Comparison of ENCODE assay signal across 25 cellular contexts in the genomic region with DNA sequence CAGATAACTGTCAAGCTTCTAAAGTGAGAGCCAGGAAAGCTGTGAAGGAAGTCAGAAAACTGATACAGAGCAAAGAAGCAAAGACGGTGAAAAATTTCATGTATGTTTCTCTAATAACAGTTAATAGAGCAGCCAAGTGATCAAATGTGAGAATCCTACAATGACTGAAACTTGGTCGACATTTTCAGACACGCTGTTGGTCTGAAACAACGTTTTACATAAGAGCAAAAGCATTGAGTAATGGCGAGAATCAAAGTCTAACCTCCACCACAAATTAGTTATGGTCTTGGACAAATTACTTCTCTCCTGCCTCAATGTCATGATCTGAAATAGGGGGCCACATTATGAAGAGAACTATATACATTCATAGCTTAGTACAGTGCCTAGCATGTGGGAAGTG. TPM values are rescaled to one million over a fixed set of nuclear protein-coding genes. Genes with fewer than 3 reads are reported as not detected.
A peak's percentile ranks its signal among the peaks of the same experiment; 100 is the strongest.
DNase-seq lines count a peak whose midpoint lies in the region; ATAC-seq, FAIRE-seq and TF ChIP-seq lines count a peak whose summit lies in the region.
"Had no signal": no experiment of that assay in that cellular context is flagged by ENCODE, and none has a peak within 500 bp of the region (broad histone marks: within the 10 kb centered on the region; RNA-seq: fewer than 3 reads in every experiment).

No MANE protein-coding gene starts in this region.

- H3K9me3 ChIP-seq in kidney (ENCODE audit: control insufficient read depth in 1 of 2, low read length in 2 of 2) = no peaks in the 10 kb centered on the region
- H3K9me3 ChIP-seq: gastrocnemius medialis, testis had no signal

- no peaks in the 10 kb centered on the region for H3K36me3 ChIP-seq in kidney (ENCODE audit: control insufficient read depth in 1 of 2, insufficient read depth in 2 of 2, low read length in 2 of 2)
- H3K36me3 ChIP-seq: gastrocnemius medialis had no signal

- FAIRE-seq in kidney (lab: Jason Lieb, UNC) = no peak
- FAIRE-seq: A204.1, endometrium, urothelium cell line had no signal

- H3K4me1 Mint-ChIP-seq in activated T-cell treated with anti-CD3 and anti-CD28 coated beads, Interleukin-2, amount 50 U/mL, for 72 hours (ENCODE audit: low read depth) = peaks cover 45% of the 10 kb centered on the region
- H3K4me1 Mint-ChIP-seq in activated T-cell treated with anti-CD3 and anti-CD28 coated beads, Interleukin-2, amount 50 U/mL, for 4 hours (ENCODE audit: low read depth) = peaks cover 52% of the 10 kb centered on the region
- peaks cover 43% of the 10 kb centered on the region for H3K4me1 Mint-ChIP-seq in activated B cell treated with CpG ODN at 0.5 μM for 24 hours
- peaks cover 47% of the 10 kb centered on the region for H3K4me1 Mint-ChIP-seq in stimulated activated memory B cell treated with anti-CD40 and anti-IgM and Interleukin-4, amounts not matched to agents 10 μg/mL and 1 μg/mL and 100 μg/mL, for 72 hours

- no peak overlapping the region for H3K9ac ChIP-seq in kidney (ENCODE audit: low read length in 2 of 2)

- no peak for DNase-seq in activated T-cell treated with anti-CD3 and anti-CD28 coated beads, Interleukin-2, amount 50 U/mL, for 72 hours
- DNase-seq in activated T-cell treated with anti-CD3 and anti-CD28 coated beads, Interleukin-2, amount 50 U/mL, for 4 hours = no peak
- DNase-seq in activated B cell treated with CpG ODN at 0.5 μM for 24 hours = no peak
- DNase-seq in kidney = no peak
- no peak for DNase-seq in NCI-H2196 treated with DMSO at 0.1 percent for 48 hours (lab: John Stamatoyannopoulos, UW; ENCODE audit: unreplicated experiment)
- DNase-seq in NCI-H524 (lab: John Stamatoyannopoulos, UW) = no peak
- DNase-seq: activated CD4-positive, alpha-beta T cell treated with anti-CD3 and anti-CD28 coated beads, Interleukin-2, amount 50 U/mL, for 1 hour; activated effector memory CD4-positive, alpha-beta T cell treated with anti-CD3 and anti-CD28 coated beads, Interleukin-2, amount 50 U/mL, for 16 hours; activated naive CD8-positive, alpha-beta T cell treated with anti-CD3 and anti-CD28 coated beads, Interleukin-2, amount 50 U/mL, for 24 hours; AML-193; central memory CD4-positive, alpha-beta T cell; gastrocnemius medialis; left cardiac atrium; occipital lobe; SHP77 treated with DMSO at 0.1 percent for 48 hours; stimulated activated CD4-positive, alpha-beta T cell treated with anti-CD3 and anti-CD28 coated beads, Interleukin-15, amount 100 ng/mL, for 24 hours; stimulated activated naive CD8-positive, alpha-beta T cell treated with anti-CD3 and anti-CD28 coated beads, Interleukin-15, Interleukin-2, amounts not matched to agents 100 U/mL and 50 U/mL, for 24 hours; T1000; testis had no signal

- H3K4me3 Mint-ChIP-seq in activated T-cell treated with anti-CD3 and anti-CD28 coated beads, Interleukin-2, amount 50 U/mL, for 72 hours = peak overlapping the region; percentile 1 to 59
- H3K4me3 Mint-ChIP-seq in activated T-cell treated with anti-CD3 and anti-CD28 coated beads, Interleukin-2, amount 50 U/mL, for 4 hours = no peak overlapping the region
- no peak overlapping the region for H3K4me3 Mint-ChIP-seq in activated B cell treated with CpG ODN at 0.5 μM for 24 hours
- no peak overlapping the region for H3K4me3 Mint-ChIP-seq in stimulated activated memory B cell treated with anti-CD40 and anti-IgM and Interleukin-4, amounts not matched to agents 10 μg/mL and 1 μg/mL and 100 μg/mL, for 72 hours
- H3K4me3 Mint-ChIP-seq: activated naive CD8-positive, alpha-beta T cell treated with anti-CD3 and anti-CD28 coated beads, Interleukin-2, amount 50 U/mL, for 24 hours had no signal

- H3K9me3 Mint-ChIP-seq in activated T-cell treated with anti-CD3 and anti-CD28 coated beads, Interleukin-2, amount 50 U/mL, for 72 hours = no peaks in the 10 kb centered on the region
- H3K9me3 Mint-ChIP-seq in activated T-cell treated with anti-CD3 and anti-CD28 coated beads, Interleukin-2, amount 50 U/mL, for 4 hours = no peaks in the 10 kb centered on the region
- H3K9me3 Mint-ChIP-seq in activated B cell treated with CpG ODN at 0.5 μM for 24 hours = no peaks in the 10 kb centered on the region
- H3K9me3 Mint-ChIP-seq in stimulated activated memory B cell treated with anti-CD40 and anti-IgM and Interleukin-4, amounts not matched to agents 10 μg/mL and 1 μg/mL and 100 μg/mL, for 72 hours = no peaks in the 10 kb centered on the region
- H3K9me3 Mint-ChIP-seq: activated naive CD8-positive, alpha-beta T cell treated with anti-CD3 and anti-CD28 coated beads, Interleukin-2, amount 50 U/mL, for 24 hours had no signal

- ATAC-seq in activated T-cell treated with anti-CD3 and anti-CD28 coated beads, Interleukin-2, amount 50 U/mL, for 72 hours (replicated peaks in 1 of 2) = no peak
- no peak for ATAC-seq in activated T-cell treated with anti-CD3 and anti-CD28 coated beads, Interleukin-2, amount 50 U/mL, for 4 hours
- ATAC-seq in HG02870 (IDR thresholded peaks at IDR 0.05; ENCODE audit: unreplicated experiment) = peak; percentile 14
- ATAC-seq in activated B cell treated with CpG ODN at 0.5 μM for 24 hours (ENCODE audit: low read depth) = no peak
- no peak for ATAC-seq in stimulated activated memory B cell treated with anti-CD40 and anti-IgM and Interleukin-4, amounts not matched to agents 10 μg/mL and 1 μg/mL and 100 μg/mL, for 72 hours
- ATAC-seq: activated naive CD8-positive, alpha-beta T cell treated with anti-CD3 and anti-CD28 coated beads, Interleukin-2, amount 50 U/mL, for 24 hours; gastrocnemius medialis; left cardiac atrium had no signal

- intact Hi-C loops in activated B cell treated with CpG ODN at 0.5 μM for 24 hours (cut with micrococcal nuclease) (loop anchor here (10.0 kb wide), 2 partner anchors 216 to 366 kb away; a partner anchor contains a TSS), kidney (cut with DNase I) (no loop called here)

- H3K4me3 ChIP-seq in kidney (ENCODE audit: low read length in 2 of 2) = no peak overlapping the region
- H3K4me3 ChIP-seq: gastrocnemius medialis, PC-9, testis had no signal

- no peak overlapping the region for H3K27ac ChIP-seq in kidney (ENCODE audit: low read depth in 2 of 2, low read length in 2 of 2)
- H3K27ac ChIP-seq: PC-9, testis had no signal

- H3K4me1 ChIP-seq in kidney (ENCODE audit: control insufficient read depth in 1 of 2, insufficient read depth in 1 of 2, low read depth in 1 of 2, low read length in 2 of 2) = peaks cover 0 to 3% of the 10 kb centered on the region in 2 donors

- H3K36me3 Mint-ChIP-seq in activated T-cell treated with anti-CD3 and anti-CD28 coated beads, Interleukin-2, amount 50 U/mL, for 72 hours (ENCODE audit: insufficient read depth in 2 of 2) = no peaks in the 10 kb centered on the region
- H3K36me3 Mint-ChIP-seq in activated T-cell treated with anti-CD3 and anti-CD28 coated beads, Interleukin-2, amount 50 U/mL, for 4 hours (ENCODE audit: insufficient read depth) = peaks cover 6% of the 10 kb centered on the region
- H3K36me3 Mint-ChIP-seq in activated B cell treated with CpG ODN at 0.5 μM for 24 hours (ENCODE audit: low read depth) = peaks cover 19% of the 10 kb centered on the region
- peaks cover 5% of the 10 kb centered on the region for H3K36me3 Mint-ChIP-seq in stimulated activated memory B cell treated with anti-CD40 and anti-IgM and Interleukin-4, amounts not matched to agents 10 μg/mL and 1 μg/mL and 100 μg/mL, for 72 hours

- CTCF ChIA-PET in activated B cell treated with CpG ODN at 0.5 μM for 24 hours (lab: Charles Lee) = interaction anchor here (6.7 kb wide), 1 partner anchor 452 kb away, joined by 65 read pairs; no protein-coding TSS in a partner anchor

- H3K27me3 Mint-ChIP-seq in activated T-cell treated with anti-CD3 and anti-CD28 coated beads, Interleukin-2, amount 50 U/mL, for 72 hours (ENCODE audit: low read depth) = no peaks in the 10 kb centered on the region
- H3K27me3 Mint-ChIP-seq in activated T-cell treated with anti-CD3 and anti-CD28 coated beads, Interleukin-2, amount 50 U/mL, for 4 hours (ENCODE audit: low read depth) = no peaks in the 10 kb centered on the region
- H3K27me3 Mint-ChIP-seq in activated B cell treated with CpG ODN at 0.5 μM for 24 hours = no peaks in the 10 kb centered on the region
- H3K27me3 Mint-ChIP-seq in stimulated activated memory B cell treated with anti-CD40 and anti-IgM and Interleukin-4, amounts not matched to agents 10 μg/mL and 1 μg/mL and 100 μg/mL, for 72 hours = no peaks in the 10 kb centered on the region
- H3K27me3 Mint-ChIP-seq: activated naive CD8-positive, alpha-beta T cell treated with anti-CD3 and anti-CD28 coated beads, Interleukin-2, amount 50 U/mL, for 24 hours had no signal

- TF ChIP-seq CTCF in activated B cell treated with CpG ODN at 0.5 μM for 24 hours (IDR thresholded peaks at IDR 0.05) (no peak), kidney (IDR thresholded peaks at IDR 0.05; ENCODE audit: borderline replicate concordance, extremely low read depth, insufficient read depth) (no peak)

- POLR2A ChIA-PET in activated B cell treated with CpG ODN at 0.5 μM for 24 hours (lab: Charles Lee) = no interaction called here

- peak overlapping the region; percentile 29 for H3K27ac Mint-ChIP-seq in activated T-cell treated with anti-CD3 and anti-CD28 coated beads, Interleukin-2, amount 50 U/mL, for 72 hours
- peak overlapping the region; percentile 20 for H3K27ac Mint-ChIP-seq in activated B cell treated with CpG ODN at 0.5 μM for 24 hours
- peak overlapping the region; percentile 31 for H3K27ac Mint-ChIP-seq in stimulated activated memory B cell treated with anti-CD40 and anti-IgM and Interleukin-4, amounts not matched to agents 10 μg/mL and 1 μg/mL and 100 μg/mL, for 72 hours

RNA-seq across cellular contexts. Expression of a gene that starts 3.3 kb away (rescaled TPM):
- total RNA-seq in activated T-cell treated with anti-CD3 and anti-CD28 coated beads, Interleukin-2, amount 50 U/mL, for 72 hours = 1 to 10 TPM; 7.7 to 9.0 TPM
- total RNA-seq in activated T-cell treated with anti-CD3 and anti-CD28 coated beads, Interleukin-2, amount 50 U/mL, for 4 hours = 1 to 10 TPM; 5.5 to 6.2 (median 6.0) TPM
- total RNA-seq in activated B cell treated with CpG ODN at 0.5 μM for 24 hours = 8.1 and 8.6 TPM in 2 replicates
- total RNA-seq in kidney = 17.8 TPM
- polyA plus RNA-seq in kidney (ENCODE audit: insufficient read depth, low read depth, low replicate concordance) = 49.2 TPM

RNA-seq across cellular contexts. Expression of a gene that starts 4.4 kb away (rescaled TPM):
- 10 to 100 TPM in 1 of 2 donors, 1 to 10 TPM in 1; 7.3 to 10.9 TPM for total RNA-seq in activated T-cell treated with anti-CD3 and anti-CD28 coated beads, Interleukin-2, amount 50 U/mL, for 72 hours
- 1 to 10 TPM; 3.8 to 4.7 (median 4.6) TPM for total RNA-seq in activated T-cell treated with anti-CD3 and anti-CD28 coated beads, Interleukin-2, amount 50 U/mL, for 4 hours
- 7.4 and 8.6 TPM in 2 replicates for total RNA-seq in activated B cell treated with CpG ODN at 0.5 μM for 24 hours
- 7.6 TPM for total RNA-seq in kidney
- polyA plus RNA-seq in kidney (ENCODE audit: insufficient read depth, low read depth, low replicate concordance) = 2.6 TPM

Comparison
In these comparisons a context has a peak if more than half of its experiments do, and no peak if none do; other contexts are left out.
1. H3K4me3 Mint-ChIP-seq: peak in activated T-cell treated with anti-CD3 and anti-CD28 coated beads, Interleukin-2, amount 50 U/mL, for 72 hours (2 of 2); none in activated T-cell treated with anti-CD3 and anti-CD28 coated beads, Interleukin-2, amount 50 U/mL, for 4 hours (single experiment), activated B cell treated with CpG ODN at 0.5 μM for 24 hours (single experiment) and stimulated activated memory B cell treated with anti-CD40 and anti-IgM and Interleukin-4, amounts not matched to agents 10 μg/mL and 1 μg/mL and 100 μg/mL, for 72 hours (single experiment).
2. Peak in every context shown above with its lines, with median percentiles within 50 percentile points of each other: H3K27ac Mint-ChIP-seq.